8 cellular contexts compared by ENCODE assay signal in the genomic region with DNA sequence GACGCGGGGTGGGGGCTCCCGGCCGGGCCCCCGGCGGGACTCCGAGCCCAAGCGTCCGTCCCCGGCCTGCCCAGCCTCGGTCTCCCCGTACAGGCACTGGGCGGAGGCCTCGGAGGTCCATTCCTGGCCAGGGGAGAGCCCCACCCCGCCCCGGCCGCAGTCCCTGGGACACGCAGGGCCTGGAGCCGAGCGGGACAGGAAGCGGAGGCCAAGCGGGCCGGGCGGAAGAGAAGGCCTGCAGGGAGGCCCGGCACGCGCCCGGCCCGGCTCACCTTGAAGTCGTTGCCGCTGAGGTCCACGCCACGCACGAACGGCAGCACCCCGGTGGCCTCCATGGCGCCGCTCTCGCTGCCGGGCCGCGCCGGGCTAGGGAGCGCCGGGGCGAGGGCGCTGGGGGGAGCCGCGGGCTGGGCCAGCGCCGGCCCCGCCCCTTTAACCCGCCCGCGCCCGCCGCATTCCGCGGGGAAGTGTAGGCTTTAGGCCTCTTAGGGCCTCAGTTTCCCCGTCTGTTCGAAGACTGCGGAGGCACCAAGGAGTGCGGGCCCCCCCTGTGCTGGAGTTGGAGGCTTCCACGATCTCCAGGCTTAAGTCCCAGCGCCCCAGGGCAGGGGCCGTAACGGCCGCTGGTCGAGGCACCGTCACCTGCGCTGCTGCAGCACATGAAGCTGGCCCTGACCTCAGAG. TPM values are rescaled to one million over a fixed set of nuclear protein-coding genes. Genes with fewer than 3 reads are reported as not detected.
DNase-seq lines count a peak whose midpoint lies in the region; ATAC-seq, FAIRE-seq and TF ChIP-seq lines count a peak whose summit lies in the region.

A gene (minus strand): TSS at position 383 of the 683 bp plus-strand sequence. CDS start 48 bp downstream, at position 335.

- in situ Hi-C loops in K562 (cut with MboI) = no loop called here

- H3K4me1 ChIP-seq in K562 (replicated peaks in 1 of 2; ENCODE audit: control insufficient read depth in 2 of 2, insufficient read depth in 2 of 2, low read length in 2 of 2) (peaks cover 18 to 65% of the 10 kb centered on the region in 2 experiments; a peak in 4 of 5 replicates), rectal smooth muscle tissue (ENCODE audit: control insufficient read depth, insufficient read depth, low read length) (peaks cover 25% of the 10 kb centered on the region)

- peaks cover 21% of the 10 kb centered on the region; the same call in 1 of the 3 replicates for H3K36me3 ChIP-seq in K562 (ENCODE audit: control insufficient read depth, insufficient read depth, low read length)
- peaks cover 32% of the 10 kb centered on the region for H3K36me3 ChIP-seq in rectal smooth muscle tissue (ENCODE audit: control insufficient read depth, insufficient read depth, low read length)

- no peak for TF ChIP-seq RAD21 in K562 (CRISPR knock-in tag; conservative IDR thresholded peaks at IDR 0.05 in 1 of 2, IDR thresholded peaks at IDR 0.05 in 1 of 2)

- POLR2A ChIA-PET in K562 (lab: Yijun Ruan, JAX) = interaction anchor here (0.6 to 2.6 kb wide), 7 partner anchors 8 to 608 kb away, joined by 3 to 9 read pairs (median 3); a partner anchor contains a TSS

- H4K20me1 ChIP-seq in K562 (replicated peaks; ENCODE audit: control insufficient read depth, insufficient read depth, low read length) = no peaks in the 10 kb centered on the region

- H3K4me3 ChIP-seq in K562 (peak within 1 kb of the TSS; percentile 85), rectal smooth muscle tissue (ENCODE audit: low read length) (peak within 1 kb of the TSS; percentile 93)

- peak within 1 kb of the TSS; percentile 95 for H2AFZ ChIP-seq in K562 (ENCODE audit: low read depth, low read length)

- BruUV-seq in K562 (replicated peaks; lab: Mats Ljungman, UMichigan) = no TSS peak

- under 1% methylated on average over 18 of the region's 71 CpGs for WGBS in K562 (ENCODE audit: insufficient coverage, low coverage, missing lambda C conversion rate)

- intact Hi-C loops in K562 (cut with micrococcal nuclease) = no loop called here

- no peaks in the 10 kb centered on the region for H3K9me1 ChIP-seq in K562 (ENCODE audit: control insufficient read depth, insufficient read depth, low read length)

- H3K27me3 ChIP-seq in K562 (ENCODE audit: control insufficient read depth in 2 of 2, insufficient read depth in 2 of 2, low read length in 2 of 2) (no peaks in the 10 kb centered on the region), rectal smooth muscle tissue (ENCODE audit: control insufficient read depth, insufficient read depth, low read length) (no peaks in the 10 kb centered on the region)

- H3K27ac ChIP-seq in K562 (ENCODE audit: extremely low read depth, low read depth, low read length) (peak within 1 kb of the TSS; percentile 80), rectal smooth muscle tissue (ENCODE audit: low read depth, low read length) (peak within 1 kb of the TSS; percentile 90)

- FAIRE-seq in K562 (lab: Jason Lieb, UNC) = no peak

- H3K9ac ChIP-seq in K562 (ENCODE audit: insufficient read depth in 1 of 2, low read depth in 2 of 2, low read length in 2 of 2) (peak within 1 kb of the TSS; percentile 71 to 93), rectal smooth muscle tissue (ENCODE audit: low read length) (peak within 1 kb of the TSS; percentile 85)

- peak within 1 kb of the TSS; percentile 91 for H3K4me2 ChIP-seq in K562 (ENCODE audit: insufficient read depth, low read length)

- DNase-seq in NCI-H1417 (lab: John Stamatoyannopoulos, UW) (peak; percentile 33 to 65 (median 54)), NCI-H1417 treated with DMSO at 0.1 percent for 48 hours (lab: John Stamatoyannopoulos, UW) (no peak), HK-2 (ENCODE audit: unreplicated experiment) (peak; percentile 66), T1000 (lab: John Stamatoyannopoulos, UW) (peak; percentile 59), K562 (ENCODE audit: extremely low read depth in 1 of 4, low spot score in 3 of 4) (peak; percentile 55 to 71 (median 66)), hypothalamus (lab: John Stamatoyannopoulos, UW) (peak in 46 of 51 donors; percentile 18 to 89 (median 56))

- TF ChIP-seq EP300 in K562 (IDR thresholded peaks at IDR 0.05; ENCODE audit: low read length) = no peak

- H3K9me3 ChIP-seq in K562 (replicated peaks; ENCODE audit: control insufficient read depth, insufficient read depth, low read depth, low read length) = no peaks in the 10 kb centered on the region

- peak; percentile 58; the same call in 1 of the 2 replicates for TF ChIP-seq POLR2A in K562 (conservative IDR thresholded peaks at IDR 0.05)

- ATAC-seq in K562 = peak; percentile 77
- no peak for ATAC-seq in HG02870 (IDR thresholded peaks at IDR 0.05; ENCODE audit: unreplicated experiment)

- CTCF ChIA-PET in K562 (lab: Yijun Ruan, JAX; ENCODE audit: low intra/inter-chr PET ratio) = no interaction called here

- H3K79me2 ChIP-seq in K562 (ENCODE audit: control insufficient read depth, insufficient read depth, low read length) = peaks cover 23% of the 10 kb centered on the region

- no peak for TF ChIP-seq CTCF in K562 (IDR thresholded peaks at IDR 0.05 in 2 of 3, conservative IDR thresholded peaks at IDR 0.05 in 1 of 3; ENCODE audit: insufficient read depth in 2 of 3, low read depth in 1 of 3, low read length in 3 of 3)

TF ChIP-seq in K562, 482 proteins besides CTCF, POLR2A, EP300 and RAD21 (continues in another document):
- TF ChIP-seq, protein P1, sequence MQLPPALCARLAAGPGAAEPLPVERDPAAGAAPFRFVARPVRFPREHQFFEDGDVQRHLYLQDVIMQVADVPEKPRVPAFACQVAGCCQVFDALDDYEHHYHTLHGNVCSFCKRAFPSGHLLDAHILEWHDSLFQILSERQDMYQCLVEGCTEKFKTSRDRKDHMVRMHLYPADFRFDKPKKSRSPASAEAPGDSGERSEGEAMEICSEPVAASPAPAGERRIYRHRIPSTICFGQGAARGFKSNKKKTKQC (CRISPR knock-in tag; IDR thresholded peaks at IDR 0.05) = no peak
- TF ChIP-seq HNRNPLL (IDR thresholded peaks at IDR 0.05; ENCODE audit: low read depth, low read length, poor library complexity, severe bottlenecking) (peak; percentile 66), CBX1 (IDR thresholded peaks at IDR 0.05; ENCODE audit: low read depth) (peak; percentile 40; the same call in 1 of the 2 replicates)

RNA-seq across cellular contexts. Expression of the gene that starts here (rescaled TPM):
- total RNA-seq in K562 (2011; cell fraction: chromatin; rRNA removed; ENCODE audit: low replicate concordance) = 135 and 339 TPM in 2 replicates
- 168 and 180 TPM in 2 replicates for total RNA-seq in K562 (2011; cell fraction: nucleolus; rRNA removed)
- total RNA-seq in K562 (2011; cell fraction: nucleoplasm; rRNA removed) = 115 and 116 TPM in 2 replicates
- total RNA-seq in K562 (2014; rRNA removed) (82.5 and 117 TPM in 2 replicates), K562 (2014; rRNA removed; fragmentation: Illumina TruSeq; extraction: Trizol) (57.2 and 64.8 TPM in 2 replicates), K562 (2015; rRNA removed; fragmentation: Illumina TruSeq; extraction: Trizol) (65.9 and 71.4 TPM in 2 replicates), K562 (2021) (116 and 121 TPM in 2 replicates)
- polyA plus RNA-seq in K562 (2011; rRNA removed) (126 and 140 TPM in 2 replicates), K562 (2014; fragmentation: Illumina TruSeq; extraction: Trizol) (92.6 and 108 TPM in 2 replicates), K562 (2014; fragmentation: Nextera tagmentation; extraction: Ambion mirVana) (10 to 100 TPM; 11.7 to 14.4 TPM), K562 (2014; rRNA removed) (86.9 and 88.9 TPM in 2 replicates)
- 150 and 255 TPM in 2 replicates for polyA plus RNA-seq in K562 (2011; cell fraction: cytosol; rRNA removed)
- 312 and 400 TPM in 2 replicates for polyA plus RNA-seq in K562 (2011; cell fraction: nucleus; rRNA removed)
- polyA plus RNA-seq in K562 (2012) = 87.1 and 120 TPM in 2 replicates
- 124 and 145 TPM in 2 replicates for polyA minus RNA-seq in K562 (2011; rRNA and poly(A)+ RNA removed)
- polyA minus RNA-seq in K562 (2011; cell fraction: cytosol; rRNA and poly(A)+ RNA removed) = 107 and 114 TPM in 2 replicates
- 59.5 and 63.8 TPM in 2 replicates for polyA minus RNA-seq in K562 (2011; cell fraction: nucleus; rRNA and poly(A)+ RNA removed)
